In the genomic region with DNA sequence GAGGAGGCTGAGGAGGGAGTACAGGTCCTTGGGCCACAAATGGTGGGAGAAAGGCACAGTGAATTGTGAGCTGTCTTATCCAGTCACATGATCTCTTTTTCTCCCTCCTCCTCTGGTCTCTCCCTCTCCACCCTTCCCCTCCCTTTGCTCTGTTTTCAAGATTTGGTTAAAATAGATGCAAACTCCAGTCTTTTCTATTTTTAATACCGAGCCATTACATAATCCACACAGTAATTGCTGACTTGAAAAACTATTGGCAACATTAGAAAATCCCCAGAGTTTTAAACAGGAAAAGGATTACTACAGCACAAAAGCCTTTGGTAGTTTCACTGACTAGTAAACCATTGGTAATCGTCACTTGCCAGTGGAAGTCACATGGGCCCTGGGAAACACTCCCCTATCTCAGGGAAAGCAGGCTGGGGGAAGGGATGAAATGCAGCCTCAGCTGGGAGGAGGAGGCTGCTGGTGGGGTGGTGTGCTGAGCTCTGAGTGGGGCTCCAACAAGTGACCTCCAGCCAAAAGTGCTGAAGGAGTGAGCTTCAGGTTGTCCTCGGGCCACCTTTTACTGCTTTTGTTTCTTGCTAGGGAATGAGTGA, we compare ENCODE assay signal across 8 cellular contexts. TPM values are rescaled to one million over a fixed set of nuclear protein-coding genes. Genes with fewer than 3 reads are reported as not detected.
A peak's percentile ranks its signal among the peaks of the same experiment; 100 is the strongest.
DNase-seq lines count a peak whose midpoint lies in the region.

No MANE protein-coding gene starts in this region.

- H3K4me3 Mint-ChIP-seq in activated CD4-positive, alpha-beta memory T cell treated with anti-CD3 and anti-CD28 coated beads for 36 hours = no peak overlapping the region
- H3K4me3 Mint-ChIP-seq in activated T-helper 2 cell treated with anti-CD3 and anti-CD28 coated beads, Interferon-gamma antibody, Interleukin-2, Interleukin-4, amounts not matched to agents 10 μg/mL and 5 μg/mL and 100 μg/mL, durations not matched to agents 14 hours and 24 hours and 36 hours (ENCODE audit: low read depth) = no peak overlapping the region

- H3K36me3 Mint-ChIP-seq in activated CD4-positive, alpha-beta memory T cell treated with anti-CD3 and anti-CD28 coated beads for 36 hours = peaks cover 7% of the 10 kb centered on the region
- H3K36me3 Mint-ChIP-seq in activated T-helper 2 cell treated with anti-CD3 and anti-CD28 coated beads, Interferon-gamma antibody, Interleukin-2, Interleukin-4, amounts not matched to agents 10 μg/mL and 5 μg/mL and 100 μg/mL, durations not matched to agents 14 hours and 24 hours and 36 hours (ENCODE audit: low read depth) = peaks cover 25% of the 10 kb centered on the region

- intact Hi-C loops in activated CD4-positive, alpha-beta memory T cell treated with anti-CD3 and anti-CD28 coated beads for 36 hours (cut with micrococcal nuclease) = no loop called here
- intact Hi-C loops in activated T-helper 2 cell treated with anti-CD3 and anti-CD28 coated beads, Interferon-gamma antibody, Interleukin-2, Interleukin-4, amounts not matched to agents 10 μg/mL and 5 μg/mL and 100 μg/mL, durations not matched to agents 14 hours and 24 hours and 36 hours (cut with micrococcal nuclease) = no loop called here

- H3K9me3 Mint-ChIP-seq in activated CD4-positive, alpha-beta memory T cell treated with anti-CD3 and anti-CD28 coated beads for 36 hours = no peaks in the 10 kb centered on the region
- no peaks in the 10 kb centered on the region for H3K9me3 Mint-ChIP-seq in activated T-helper 2 cell treated with anti-CD3 and anti-CD28 coated beads, Interferon-gamma antibody, Interleukin-2, Interleukin-4, amounts not matched to agents 10 μg/mL and 5 μg/mL and 100 μg/mL, durations not matched to agents 14 hours and 24 hours and 36 hours

- no peaks in the 10 kb centered on the region for H3K27me3 ChIP-seq in H7 (ENCODE audit: control insufficient read depth, insufficient read depth, low read length)

- H3K27me3 Mint-ChIP-seq in activated CD4-positive, alpha-beta memory T cell treated with anti-CD3 and anti-CD28 coated beads for 36 hours = no peaks in the 10 kb centered on the region
- no peaks in the 10 kb centered on the region for H3K27me3 Mint-ChIP-seq in activated T-helper 2 cell treated with anti-CD3 and anti-CD28 coated beads, Interferon-gamma antibody, Interleukin-2, Interleukin-4, amounts not matched to agents 10 μg/mL and 5 μg/mL and 100 μg/mL, durations not matched to agents 14 hours and 24 hours and 36 hours (ENCODE audit: low read depth)

- POLR2A ChIA-PET in activated CD4-positive, alpha-beta memory T cell treated with anti-CD3 and anti-CD28 coated beads for 36 hours (lab: Charles Lee) = no interaction called here

- CTCF ChIA-PET in activated CD4-positive, alpha-beta memory T cell treated with anti-CD3 and anti-CD28 coated beads for 36 hours (lab: Charles Lee) = no interaction called here

- peaks cover 4% of the 10 kb centered on the region for H3K4me1 Mint-ChIP-seq in activated CD4-positive, alpha-beta memory T cell treated with anti-CD3 and anti-CD28 coated beads for 36 hours (ENCODE audit: low read depth)
- peaks cover 10% of the 10 kb centered on the region for H3K4me1 Mint-ChIP-seq in activated T-helper 2 cell treated with anti-CD3 and anti-CD28 coated beads, Interferon-gamma antibody, Interleukin-2, Interleukin-4, amounts not matched to agents 10 μg/mL and 5 μg/mL and 100 μg/mL, durations not matched to agents 14 hours and 24 hours and 36 hours (ENCODE audit: low read depth)

- no peak overlapping the region for H3K27ac Mint-ChIP-seq in activated CD4-positive, alpha-beta memory T cell treated with anti-CD3 and anti-CD28 coated beads for 36 hours
- no peak overlapping the region for H3K27ac Mint-ChIP-seq in activated T-helper 2 cell treated with anti-CD3 and anti-CD28 coated beads, Interferon-gamma antibody, Interleukin-2, Interleukin-4, amounts not matched to agents 10 μg/mL and 5 μg/mL and 100 μg/mL, durations not matched to agents 14 hours and 24 hours and 36 hours

- DNase-seq in H7 (peak; percentile 84), anterior cingulate cortex (lab: John Stamatoyannopoulos, UW) (peak in 39 of 58 donors; percentile 5 to 68 (median 28)), iPS DF 4.7 (ENCODE audit: extremely low read depth, low spot score) (peak; percentile 60), skeletal muscle cell (ENCODE audit: low read depth) (peak; percentile 57), COR-L47 (lab: John Stamatoyannopoulos, UW) (no peak), GDM1 (lab: John Stamatoyannopoulos, UW) (no peak)
- DNase-seq in activated CD4-positive, alpha-beta memory T cell treated with anti-CD3 and anti-CD28 coated beads for 36 hours = no peak
- DNase-seq in activated T-helper 2 cell treated with anti-CD3 and anti-CD28 coated beads, Interferon-gamma antibody, Interleukin-2, Interleukin-4, amounts not matched to agents 10 μg/mL and 5 μg/mL and 100 μg/mL, durations not matched to agents 14 hours and 24 hours and 36 hours (ENCODE audit: low spot score) = no peak

- H3K4me3 ChIP-seq in H7 (ENCODE audit: insufficient read depth, low read depth, low read length) = no peak overlapping the region
- no peak overlapping the region for H3K4me3 ChIP-seq in skeletal muscle cell (ENCODE audit: low read depth, low read length)

- H3K36me3 ChIP-seq in H7 (replicated peaks; ENCODE audit: control insufficient read depth, insufficient read depth, low read length) = no peaks in the 10 kb centered on the region

RNA-seq across cellular contexts. Expression of a gene that starts 57.4 kb away (rescaled TPM):
- 52.6 and 63.2 TPM in 2 replicates for total RNA-seq in H7 (2014; rRNA removed; shearing (Covaris generic))
- 100 to 1,000 TPM; 444 to 449 TPM for total RNA-seq in activated CD4-positive, alpha-beta memory T cell treated with anti-CD3 and anti-CD28 coated beads for 36 hours
- total RNA-seq in activated T-helper 2 cell treated with anti-CD3 and anti-CD28 coated beads, Interferon-gamma antibody, Interleukin-2, Interleukin-4, amounts not matched to agents 10 μg/mL and 5 μg/mL and 100 μg/mL, durations not matched to agents 14 hours and 24 hours and 36 hours = 433 and 442 TPM in 2 replicates

Comparison
In these comparisons a context has a peak if more than half of its experiments do, and no peak if none do; other contexts are left out.
1. DNase-seq: peak in H7 (single experiment), anterior cingulate cortex (39 of 58), iPS DF 4.7 (single experiment) and skeletal muscle cell (single experiment); none in activated CD4-positive, alpha-beta memory T cell treated with anti-CD3 and anti-CD28 coated beads for 36 hours (single experiment), activated T-helper 2 cell treated with anti-CD3 and anti-CD28 coated beads, Interferon-gamma antibody, Interleukin-2, Interleukin-4, amounts not matched to agents 10 μg/mL and 5 μg/mL and 100 μg/mL, durations not matched to agents 14 hours and 24 hours and 36 hours (single experiment), COR-L47 (single experiment) and GDM1 (single experiment).